ENCODE assay signal across 13 cellular contexts in the genomic region with DNA sequence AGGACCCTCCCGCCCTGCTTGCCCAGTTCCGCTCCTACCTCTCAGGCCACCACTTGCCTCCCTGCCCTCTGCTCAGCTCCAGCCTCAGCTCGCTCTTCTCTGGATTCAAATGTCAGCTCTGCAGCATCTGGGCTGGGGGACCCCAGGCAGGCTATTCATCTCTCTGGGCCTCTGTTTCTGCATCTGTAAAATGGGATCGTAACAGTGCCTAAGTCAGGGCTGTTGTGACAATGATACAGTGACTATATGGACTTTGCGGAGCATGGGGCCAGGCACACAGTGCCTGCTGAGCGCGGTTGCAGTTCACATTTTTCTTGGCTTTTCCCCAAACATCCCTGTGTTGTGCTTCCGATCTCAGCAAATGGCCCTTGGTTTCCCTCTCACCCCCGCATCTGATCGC. TPM values are rescaled to one million over a fixed set of nuclear protein-coding genes. Genes with fewer than 3 reads are reported as not detected.
DNase-seq lines count a peak whose midpoint lies in the region; ATAC-seq and TF ChIP-seq lines count a peak whose summit lies in the region.
"Had no signal": no experiment of that assay in that cellular context is flagged by ENCODE, and none has a peak within 500 bp of the region (broad histone marks: within the 10 kb centered on the region; RNA-seq: fewer than 3 reads in every experiment).

No MANE protein-coding gene starts in this region.

- H3K4me3 ChIP-seq in psoas muscle, result no peak overlapping the region
- H3K4me3 ChIP-seq in tibial artery, result no peak overlapping the region
- no peak overlapping the region for H3K4me3 ChIP-seq in SK-N-SH (ENCODE audit: low read depth in 2 of 2, low read length in 1 of 2)
- H3K4me3 ChIP-seq: GM23338 had no signal

- H2AFZ ChIP-seq in SK-N-SH (ENCODE audit: low read depth), result no peak overlapping the region
- H2AFZ ChIP-seq: GM23338 had no signal

- TF ChIP-seq EP300 in SK-N-SH (IDR thresholded peaks at IDR 0.05; ENCODE audit: borderline replicate concordance in 1 of 2, low read depth in 1 of 2, low read length in 1 of 2), result no peak

- peaks cover 15 to 47% of the 10 kb centered on the region in 2 donors for H3K4me1 Mint-ChIP-seq in natural killer cell
- peaks cover 19 to 24% of the 10 kb centered on the region in 2 donors for H3K4me1 Mint-ChIP-seq in natural killer cell treated with Interleukin-12 subunit alpha and Interleukin-12 subunit beta and Interleukin-15 and Interleukin-18, amount 100 ng/mL, for 72 hours (ENCODE audit: low read depth in 2 of 2)
- H3K4me1 Mint-ChIP-seq in dendritic cell treated with granulocyte-macrophage colony-stimulating factor and Interleukin-4, amounts not matched to agents 40 ng/mL and 50 ng/mL, for 4 days (ENCODE audit: low read depth), result peaks cover 63% of the 10 kb centered on the region
- peaks cover 22% of the 10 kb centered on the region for H3K4me1 Mint-ChIP-seq in progenitor cell of endocrine pancreas (ENCODE audit: low read depth)

- H3K9me3 Mint-ChIP-seq in natural killer cell (no peaks in the 10 kb centered on the region), progenitor cell of endocrine pancreas (ENCODE audit: low read depth) (no peaks in the 10 kb centered on the region)
- H3K9me3 Mint-ChIP-seq in natural killer cell treated with Interleukin-12 subunit alpha and Interleukin-12 subunit beta and Interleukin-15 and Interleukin-18, amount 100 ng/mL, for 72 hours, result no peaks in the 10 kb centered on the region
- no peaks in the 10 kb centered on the region for H3K9me3 Mint-ChIP-seq in dendritic cell treated with granulocyte-macrophage colony-stimulating factor and Interleukin-4, amounts not matched to agents 40 ng/mL and 50 ng/mL, for 4 days
- H3K9me3 Mint-ChIP-seq: CD4-positive, alpha-beta memory T cell; GM23338 had no signal

- TF ChIP-seq CTCF in natural killer cell (IDR thresholded peaks at IDR 0.05), result no peak
- no peak for TF ChIP-seq CTCF in progenitor cell of endocrine pancreas (IDR thresholded peaks at IDR 0.05; ENCODE audit: unreplicated experiment)
- TF ChIP-seq CTCF in psoas muscle (IDR thresholded peaks at IDR 0.05), result no peak
- TF ChIP-seq CTCF in tibial artery (IDR thresholded peaks at IDR 0.05), result no peak
- no peak for TF ChIP-seq CTCF in SK-N-SH (IDR thresholded peaks at IDR 0.05)

- CTCF ChIA-PET in SK-N-SH (lab: Yijun Ruan, JAX), result interaction anchor here (0.8 to 2.3 kb wide), 3 partner anchors 31 to 476 kb away, joined by 3 to 15 read pairs (median 7); no protein-coding TSS in a partner anchor

- H3K27ac Mint-ChIP-seq in natural killer cell (no peak overlapping the region), progenitor cell of endocrine pancreas (peak overlapping the region; percentile 42)
- no peak overlapping the region for H3K27ac Mint-ChIP-seq in natural killer cell treated with Interleukin-12 subunit alpha and Interleukin-12 subunit beta and Interleukin-15 and Interleukin-18, amount 100 ng/mL, for 72 hours
- H3K27ac Mint-ChIP-seq in dendritic cell treated with granulocyte-macrophage colony-stimulating factor and Interleukin-4, amounts not matched to agents 40 ng/mL and 50 ng/mL, for 4 days, result peak overlapping the region; percentile 84
- H3K27ac Mint-ChIP-seq: GM23338 had no signal

- no peak overlapping the region for H3K9ac ChIP-seq in SK-N-SH

- no peaks in the 10 kb centered on the region for H3K27me3 ChIP-seq in psoas muscle (ENCODE audit: insufficient read depth in 3 of 3, low read length in 2 of 3)
- H3K27me3 ChIP-seq in tibial artery, result no peaks in the 10 kb centered on the region
- H3K27me3 ChIP-seq in SK-N-SH (ENCODE audit: insufficient read depth), result no peaks in the 10 kb centered on the region
- H3K27me3 ChIP-seq: BE2C had no signal

- DNase-seq in natural killer cell (no peak), progenitor cell of endocrine pancreas (ENCODE audit: low spot score, unreplicated experiment) (no peak), psoas muscle (no peak), tibial artery (no peak), SK-N-SH (no peak)
- no peak for DNase-seq in natural killer cell treated with Interleukin-12 subunit alpha and Interleukin-12 subunit beta and Interleukin-15 and Interleukin-18, amount 100 ng/mL, for 72 hours (ENCODE audit: low spot score)
- DNase-seq: BE2C; CD4-positive, alpha-beta memory T cell; DMS79; H7 had no signal

- intact Hi-C loops in natural killer cell (cut with micrococcal nuclease) (no loop called here), psoas muscle (cut with DNase I) (no loop called here), tibial artery (cut with DNase I; ENCODE audit: low total_unique reads) (no loop called here)
- intact Hi-C loops in dendritic cell treated with granulocyte-macrophage colony-stimulating factor and Interleukin-4, amounts not matched to agents 40 ng/mL and 50 ng/mL, for 4 days (cut with micrococcal nuclease), result no loop called here

- peaks cover 25% of the 10 kb centered on the region for H3K4me1 ChIP-seq in psoas muscle
- peaks cover 0 to 28% (median 22%) of the 10 kb centered on the region in 4 donors for H3K4me1 ChIP-seq in tibial artery
- peaks cover 0 to 16% of the 10 kb centered on the region in 2 experiments; a peak in 1 of 4 replicates for H3K4me1 ChIP-seq in SK-N-SH (ENCODE audit: control insufficient read depth in 1 of 2, insufficient read depth in 2 of 2, low read depth in 1 of 2, low read length in 1 of 2)
- H3K4me1 ChIP-seq: BE2C had no signal

- ATAC-seq in natural killer cell (no peak), psoas muscle (no peak)
- no peak for ATAC-seq in natural killer cell treated with Interleukin-12 subunit alpha and Interleukin-12 subunit beta and Interleukin-15 and Interleukin-18, amount 100 ng/mL, for 72 hours
- ATAC-seq: GM23338 had no signal

- no peaks in the 10 kb centered on the region for H3F3A ChIP-seq in SK-N-SH (replicated peaks; ENCODE audit: insufficient read depth)

- H3K36me3 ChIP-seq in psoas muscle (ENCODE audit: insufficient read depth in 1 of 2, low read depth in 1 of 2) (peaks cover 4 to 17% of the 10 kb centered on the region in 2 donors), tibial artery (peaks cover 5 to 43% (median 18%) of the 10 kb centered on the region in 3 donors), SK-N-SH (replicated peaks in 1 of 2; ENCODE audit: control insufficient read depth in 1 of 2, insufficient read depth in 2 of 2, low read length in 1 of 2) (peaks cover 0 to 5% of the 10 kb centered on the region in 2 experiments)
- H3K36me3 ChIP-seq: BE2C had no signal

- H3K27ac ChIP-seq in psoas muscle (no peak overlapping the region), tibial artery (no peak overlapping the region), SK-N-SH (ENCODE audit: low read depth in 2 of 2, low read length in 1 of 2) (no peak overlapping the region)
- H3K27ac ChIP-seq: C4-2B had no signal

- POLR2A ChIA-PET in SK-N-SH (lab: Yijun Ruan, JAX), result no interaction called here

- TF ChIP-seq RAD21 in SK-N-SH (IDR thresholded peaks at IDR 0.05; ENCODE audit: low read length), result no peak

- H4K20me1 ChIP-seq in SK-N-SH (ENCODE audit: insufficient read depth), result no peaks in the 10 kb centered on the region

- H3K9me2 ChIP-seq in SK-N-SH, result no peaks in the 10 kb centered on the region

- 96 to 99% (median 98%) methylated on average over 10 of the region's 10 CpGs for WGBS in psoas muscle, 3 donors
- WGBS in SK-N-SH (ENCODE audit: low lambda C conversion rate), result 93% methylated on average over 10 of the region's 10 CpGs

- H3K36me3 Mint-ChIP-seq in natural killer cell, result no peaks in the 10 kb centered on the region
- H3K36me3 Mint-ChIP-seq in natural killer cell treated with Interleukin-12 subunit alpha and Interleukin-12 subunit beta and Interleukin-15 and Interleukin-18, amount 100 ng/mL, for 72 hours, result no peaks in the 10 kb centered on the region
- H3K36me3 Mint-ChIP-seq in dendritic cell treated with granulocyte-macrophage colony-stimulating factor and Interleukin-4, amounts not matched to agents 40 ng/mL and 50 ng/mL, for 4 days (ENCODE audit: low read depth), result peaks cover 62% of the 10 kb centered on the region
- peaks cover 14% of the 10 kb centered on the region for H3K36me3 Mint-ChIP-seq in progenitor cell of endocrine pancreas (ENCODE audit: insufficient read depth)

- H3K4me3 Mint-ChIP-seq in natural killer cell, result peak overlapping the region; percentile 47
- no peak overlapping the region for H3K4me3 Mint-ChIP-seq in natural killer cell treated with Interleukin-12 subunit alpha and Interleukin-12 subunit beta and Interleukin-15 and Interleukin-18, amount 100 ng/mL, for 72 hours
- no peak overlapping the region for H3K4me3 Mint-ChIP-seq in dendritic cell treated with granulocyte-macrophage colony-stimulating factor and Interleukin-4, amounts not matched to agents 40 ng/mL and 50 ng/mL, for 4 days
- H3K4me3 Mint-ChIP-seq in progenitor cell of endocrine pancreas (ENCODE audit: low read depth), result peak overlapping the region; percentile 47
- H3K4me3 Mint-ChIP-seq: GM23338 had no signal

- peaks cover 22% of the 10 kb centered on the region for H3K79me2 ChIP-seq in SK-N-SH (ENCODE audit: insufficient read depth)

- H3K27me3 Mint-ChIP-seq in natural killer cell (ENCODE audit: low read depth in 2 of 2) (peaks cover 0 to 2% of the 10 kb centered on the region in 2 donors), progenitor cell of endocrine pancreas (peaks cover 5% of the 10 kb centered on the region)
- H3K27me3 Mint-ChIP-seq in natural killer cell treated with Interleukin-12 subunit alpha and Interleukin-12 subunit beta and Interleukin-15 and Interleukin-18, amount 100 ng/mL, for 72 hours, result no peaks in the 10 kb centered on the region
- H3K27me3 Mint-ChIP-seq in dendritic cell treated with granulocyte-macrophage colony-stimulating factor and Interleukin-4, amounts not matched to agents 40 ng/mL and 50 ng/mL, for 4 days, result peaks cover 6% of the 10 kb centered on the region
- H3K27me3 Mint-ChIP-seq: CD4-positive, alpha-beta memory T cell had no signal

- no peak overlapping the region for H3K4me2 ChIP-seq in SK-N-SH
- H3K4me2 ChIP-seq: GM23338 had no signal

- H3K9me3 ChIP-seq in psoas muscle (no peaks in the 10 kb centered on the region), tibial artery (no peaks in the 10 kb centered on the region), SK-N-SH (no peaks in the 10 kb centered on the region)
- H3K9me3 ChIP-seq: BE2C had no signal

RNA-seq across cellular contexts. Expression of gene PHETA1, which starts 2.8 kb away (rescaled TPM):
- total RNA-seq in natural killer cell (1 to 10 TPM; 3.4 to 3.8 (median 3.5) TPM), progenitor cell of endocrine pancreas (31.3 and 32.9 TPM in 2 replicates), psoas muscle (1 to 10 TPM; 5.3 to 7.0 (median 6.1) TPM)
- total RNA-seq in natural killer cell treated with Interleukin-12 subunit alpha and Interleukin-12 subunit beta and Interleukin-15 and Interleukin-18, amount 100 ng/mL, for 72 hours, result 1 to 10 TPM; 2.1 to 2.2 TPM
- polyA plus RNA-seq in psoas muscle (10 to 100 TPM in 1 of 3 donors, 1 to 10 TPM in 2; 7.6 to 19.9 (median 8.2) TPM), SK-N-SH (2012; rRNA removed) (7.3 and 8.1 TPM in 2 replicates)
- polyA plus RNA-seq in SK-N-SH (2012; cell fraction: cytosol; rRNA removed), result 4.3 and 7.9 TPM in 2 replicates
- 11.4 and 14.1 TPM in 2 replicates for polyA plus RNA-seq in SK-N-SH (2012; cell fraction: nucleus; rRNA removed)

RNA-seq across cellular contexts. Expression of gene SH2B3, which starts 39.6 kb away (rescaled TPM):
- total RNA-seq in natural killer cell (10 to 100 TPM; 68.1 to 81.3 (median 68.4) TPM), progenitor cell of endocrine pancreas (0.72 and 1.5 TPM in 2 replicates), psoas muscle (10 to 100 TPM; 10.5 to 25.0 (median 13.2) TPM)
- 10 to 100 TPM in 1 of 2 donors, 1 to 10 TPM in 1; 10.0 to 12.2 TPM for total RNA-seq in natural killer cell treated with Interleukin-12 subunit alpha and Interleukin-12 subunit beta and Interleukin-15 and Interleukin-18, amount 100 ng/mL, for 72 hours
- polyA plus RNA-seq in psoas muscle (10 to 100 TPM in 1 of 3 donors, 1 to 10 TPM in 2; 4.4 to 22.0 (median 6.4) TPM), SK-N-SH (2012; rRNA removed) (14.4 and 15.6 TPM in 2 replicates)
- 14.9 and 18.4 TPM in 2 replicates for polyA plus RNA-seq in SK-N-SH (2012; cell fraction: cytosol; rRNA removed)
- polyA plus RNA-seq in SK-N-SH (2012; cell fraction: nucleus; rRNA removed), result 19.2 and 26.6 TPM in 2 replicates

Comparison
In these comparisons a context has a peak if more than half of its experiments do, and no peak if none do; other contexts are left out.
1. H3K4me3 Mint-ChIP-seq: peak in natural killer cell (single experiment) and progenitor cell of endocrine pancreas (single experiment); none in natural killer cell treated with Interleukin-12 subunit alpha and Interleukin-12 subunit beta and Interleukin-15 and Interleukin-18, amount 100 ng/mL, for 72 hours (single experiment) and dendritic cell treated with granulocyte-macrophage colony-stimulating factor and Interleukin-4, amounts not matched to agents 40 ng/mL and 50 ng/mL, for 4 days (single experiment).
2. H3K27ac Mint-ChIP-seq: peak in dendritic cell treated with granulocyte-macrophage colony-stimulating factor and Interleukin-4, amounts not matched to agents 40 ng/mL and 50 ng/mL, for 4 days (single experiment) and progenitor cell of endocrine pancreas (single experiment); none in natural killer cell (0 of 2) and natural killer cell treated with Interleukin-12 subunit alpha and Interleukin-12 subunit beta and Interleukin-15 and Interleukin-18, amount 100 ng/mL, for 72 hours (0 of 2).